15 cellular contexts compared by ENCODE assay signal in the genomic region with DNA sequence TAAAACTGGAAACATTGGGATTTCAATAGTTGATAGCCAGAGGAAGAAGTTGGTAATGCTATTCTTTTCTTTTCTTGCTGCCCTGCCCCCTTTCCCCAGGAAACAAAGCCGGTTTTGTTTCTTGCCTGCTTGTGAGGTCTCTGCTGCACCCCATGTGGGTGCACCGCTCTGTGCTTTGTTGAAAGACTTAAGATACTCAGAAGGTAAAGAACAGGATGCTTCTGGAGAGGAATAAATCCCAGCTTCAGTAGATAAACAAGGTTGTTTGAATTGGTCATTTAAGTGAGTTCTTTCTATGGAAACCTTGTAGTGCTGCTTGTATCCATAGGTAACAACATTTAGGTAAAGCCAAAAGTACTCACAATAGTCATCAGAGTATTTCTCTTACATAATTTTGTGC.
A peak's percentile ranks its signal among the peaks of the same experiment; 100 is the strongest.
DNase-seq lines count a peak whose midpoint lies in the region; ATAC-seq and TF ChIP-seq lines count a peak whose summit lies in the region.
"Had no signal": no experiment of that assay in that cellular context is flagged by ENCODE, and none has a peak within 500 bp of the region (broad histone marks: within the 10 kb centered on the region; RNA-seq: fewer than 3 reads in every experiment).

No MANE protein-coding gene starts in this region.

- H3K27me3 ChIP-seq in NT2/D1 (ENCODE audit: insufficient read depth, insufficient read length) (no peaks in the 10 kb centered on the region), hepatocyte (no peaks in the 10 kb centered on the region), neuron (ENCODE audit: insufficient read depth, low read length) (no peaks in the 10 kb centered on the region)
- H3K27me3 ChIP-seq: body of pancreas had no signal

- no peak overlapping the region for H2AFZ ChIP-seq in hepatocyte
- no peak overlapping the region for H2AFZ ChIP-seq in neuron (ENCODE audit: low read depth, low read length)

- no peak for ATAC-seq in GM19395 (IDR thresholded peaks at IDR 0.05; ENCODE audit: unreplicated experiment)
- ATAC-seq: body of pancreas, psoas muscle had no signal

- TF ChIP-seq CTCF in hepatocyte (IDR thresholded peaks at IDR 0.05; ENCODE audit: poor library complexity) = no peak

- H3K9me2 ChIP-seq in hepatocyte (replicated peaks; ENCODE audit: insufficient read depth) = no peaks in the 10 kb centered on the region

- H3K36me3 ChIP-seq in NT2/D1 (ENCODE audit: insufficient read depth, insufficient read length, low read length) (no peaks in the 10 kb centered on the region), hepatocyte (replicated peaks; ENCODE audit: insufficient read depth, low read depth) (no peaks in the 10 kb centered on the region), neuron (ENCODE audit: insufficient read depth, low read length) (peaks cover 10% of the 10 kb centered on the region)

- H3K79me2 ChIP-seq in hepatocyte = peaks cover 86% of the 10 kb centered on the region

- DNase-seq in G401 (ENCODE audit: low spot score) = peak; percentile 8
- DNase-seq in NT2/D1 (ENCODE audit: low read depth, low spot score) = peak; percentile 86
- no peak for DNase-seq in hepatocyte (ENCODE audit: low spot score)
- DNase-seq in SIG-M5 treated with dmso at 0.1 percent for 504 hours (lab: John Stamatoyannopoulos, UW; ENCODE audit: unreplicated experiment) = no peak
- no peak for DNase-seq in activated T-cell treated with anti-CD3 and anti-CD28 coated beads, Interleukin-2, amount 50 U/mL, for 48 hours
- no peak for DNase-seq in NCI-H146 treated with DMSO at 0.1 percent for 48 hours (lab: John Stamatoyannopoulos, UW; ENCODE audit: unreplicated experiment)
- DNase-seq: activated CD4-positive, alpha-beta T cell treated with anti-CD3 and anti-CD28 coated beads, Interleukin-2, amount 50 U/mL, for 4 hours; body of pancreas; NCI-H2029 treated with DMSO at 0.1 percent for 48 hours; NCI-H774; psoas muscle; stimulated activated CD4-positive, alpha-beta T cell treated with anti-CD3 and anti-CD28 coated beads, Interleukin-2, amount 100 ng/mL, for 48 hours had no signal

- H3K27ac ChIP-seq in hepatocyte = peak overlapping the region; percentile 29
- H3K27ac ChIP-seq: psoas muscle, RWPE1 had no signal

- in situ Hi-C loops in G401 (cut with HindIII; ENCODE audit: low sequenced_read_pairs) = no loop called here

- no peak overlapping the region for H3K4me3 ChIP-seq in NT2/D1 (ENCODE audit: insufficient read length, low read depth)
- no peak overlapping the region for H3K4me3 ChIP-seq in hepatocyte
- peak overlapping the region; percentile 27 for H3K4me3 ChIP-seq in neuron (ENCODE audit: low read length)
- H3K4me3 ChIP-seq: body of pancreas, psoas muscle had no signal

- H3K9me3 ChIP-seq in NT2/D1 (ENCODE audit: insufficient read depth, low read length) = peaks cover 9% of the 10 kb centered on the region; the same call in 1 of the 2 replicates
- H3K9me3 ChIP-seq in hepatocyte (ENCODE audit: low read depth) = no peaks in the 10 kb centered on the region
- no peaks in the 10 kb centered on the region for H3K9me3 ChIP-seq in neuron (ENCODE audit: low read length)
- H3K9me3 ChIP-seq: body of pancreas, psoas muscle had no signal

- H3K9ac ChIP-seq in NT2/D1 (ENCODE audit: insufficient read length, low read depth) = no peak overlapping the region

- peaks cover under 1% of the 10 kb centered on the region for H3K4me1 ChIP-seq in NT2/D1 (ENCODE audit: insufficient read depth, insufficient read length)
- peaks cover 34% of the 10 kb centered on the region for H3K4me1 ChIP-seq in hepatocyte (ENCODE audit: insufficient read depth)
- peaks cover 27% of the 10 kb centered on the region for H3K4me1 ChIP-seq in neuron (ENCODE audit: insufficient read depth, low read length)
- H3K4me1 ChIP-seq: body of pancreas had no signal

- H3K4me2 ChIP-seq in hepatocyte = peak overlapping the region; percentile 23

- WGBS in hepatocyte (ENCODE audit: low lambda C conversion rate, missing lambda C conversion rate) = 23% methylated on average over 2 of the region's 2 CpGs

- no peaks in the 10 kb centered on the region for H4K20me1 ChIP-seq in hepatocyte (ENCODE audit: insufficient read depth, poor library complexity, severe bottlenecking)

Comparison
In these comparisons a context has a peak if more than half of its experiments do, and no peak if none do; other contexts are left out.
1. DNase-seq: peak in G401 (single experiment) and NT2/D1 (single experiment); none in hepatocyte (single experiment), SIG-M5 treated with dmso at 0.1 percent for 504 hours (single experiment), activated T-cell treated with anti-CD3 and anti-CD28 coated beads, Interleukin-2, amount 50 U/mL, for 48 hours (0 of 2) and NCI-H146 treated with DMSO at 0.1 percent for 48 hours (single experiment).